ENCODE assay signal across 12 cellular contexts in genomic region chr5:1512541-1513291, GRCh38. TPM values are rescaled to one million over a fixed set of nuclear protein-coding genes. Genes with fewer than 3 reads are reported as not detected.
DNase-seq lines count a peak whose midpoint lies in the region; ATAC-seq and TF ChIP-seq lines count a peak whose summit lies in the region.
"Had no signal": no experiment of that assay in that cellular context is flagged by ENCODE, and none has a peak within 500 bp of the region (broad histone marks: within the 10 kb centered on the region; RNA-seq: fewer than 3 reads in every experiment).

No MANE protein-coding gene starts in this region.

- no peak overlapping the region for H3K4me3 Mint-ChIP-seq in activated CD4-positive, alpha-beta memory T cell treated with anti-CD3 and anti-CD28 coated beads, Interleukin-2, amount 10 ng/mL, durations not matched to agents 7 days and 5 days
- H3K4me3 Mint-ChIP-seq in activated CD4-positive, alpha-beta memory T cell treated with anti-CD3 and anti-CD28 coated beads for 36 hours = no peak overlapping the region
- H3K4me3 Mint-ChIP-seq in activated B cell treated with CpG ODN at 0.5 μM for 24 hours (no peak overlapping the region), memory B cell (no peak overlapping the region), type B pancreatic cell (peak overlapping the region; percentile 31)

- no peaks in the 10 kb centered on the region for H3K9me3 ChIP-seq in BE2C
- H3K9me3 ChIP-seq: BLaER1 had no signal

- no peaks in the 10 kb centered on the region for H3K27me3 ChIP-seq in BE2C
- H3K27me3 ChIP-seq: BLaER1 had no signal

- H3K27ac Mint-ChIP-seq in activated CD4-positive, alpha-beta memory T cell treated with anti-CD3 and anti-CD28 coated beads, Interleukin-2, amount 10 ng/mL, durations not matched to agents 7 days and 5 days = no peak overlapping the region
- no peak overlapping the region for H3K27ac Mint-ChIP-seq in activated CD4-positive, alpha-beta memory T cell treated with anti-CD3 and anti-CD28 coated beads for 36 hours
- H3K27ac Mint-ChIP-seq in activated B cell treated with CpG ODN at 0.5 μM for 24 hours (peak overlapping the region; percentile 41), memory B cell (peak overlapping the region; percentile 79), type B pancreatic cell (no peak overlapping the region)

- ATAC-seq in activated B cell treated with CpG ODN at 0.5 μM for 24 hours (ENCODE audit: low read depth) (no peak), memory B cell (ENCODE audit: low read depth) (no peak)

- H3K4me3 ChIP-seq in BE2C (ENCODE audit: low read depth, low read length) = no peak overlapping the region
- H3K4me3 ChIP-seq: BLaER1 had no signal

- H3K27me3 Mint-ChIP-seq in activated CD4-positive, alpha-beta memory T cell treated with anti-CD3 and anti-CD28 coated beads, Interleukin-2, amount 10 ng/mL, durations not matched to agents 7 days and 5 days = no peaks in the 10 kb centered on the region
- H3K27me3 Mint-ChIP-seq in activated CD4-positive, alpha-beta memory T cell treated with anti-CD3 and anti-CD28 coated beads for 36 hours = no peaks in the 10 kb centered on the region
- no peaks in the 10 kb centered on the region for H3K27me3 Mint-ChIP-seq in activated B cell treated with CpG ODN at 0.5 μM for 24 hours
- H3K27me3 Mint-ChIP-seq in memory B cell = no peaks in the 10 kb centered on the region
- H3K27me3 Mint-ChIP-seq in type B pancreatic cell = no peaks in the 10 kb centered on the region

- intact Hi-C loops in activated CD4-positive, alpha-beta memory T cell treated with anti-CD3 and anti-CD28 coated beads for 36 hours (cut with micrococcal nuclease) = no loop called here
- intact Hi-C loops in activated B cell treated with CpG ODN at 0.5 μM for 24 hours (cut with micrococcal nuclease) = no loop called here

- H3K9me3 Mint-ChIP-seq in activated CD4-positive, alpha-beta memory T cell treated with anti-CD3 and anti-CD28 coated beads, Interleukin-2, amount 10 ng/mL, durations not matched to agents 7 days and 5 days = no peaks in the 10 kb centered on the region
- H3K9me3 Mint-ChIP-seq in activated CD4-positive, alpha-beta memory T cell treated with anti-CD3 and anti-CD28 coated beads for 36 hours = no peaks in the 10 kb centered on the region
- no peaks in the 10 kb centered on the region for H3K9me3 Mint-ChIP-seq in activated B cell treated with CpG ODN at 0.5 μM for 24 hours
- H3K9me3 Mint-ChIP-seq in memory B cell = no peaks in the 10 kb centered on the region
- H3K9me3 Mint-ChIP-seq in type B pancreatic cell = no peaks in the 10 kb centered on the region

- peaks cover 16% of the 10 kb centered on the region for H3K4me1 Mint-ChIP-seq in activated CD4-positive, alpha-beta memory T cell treated with anti-CD3 and anti-CD28 coated beads, Interleukin-2, amount 10 ng/mL, durations not matched to agents 7 days and 5 days
- peaks cover 20% of the 10 kb centered on the region for H3K4me1 Mint-ChIP-seq in activated CD4-positive, alpha-beta memory T cell treated with anti-CD3 and anti-CD28 coated beads for 36 hours (ENCODE audit: low read depth)
- H3K4me1 Mint-ChIP-seq in activated B cell treated with CpG ODN at 0.5 μM for 24 hours = peaks cover 48% of the 10 kb centered on the region
- H3K4me1 Mint-ChIP-seq in memory B cell = peaks cover 22% of the 10 kb centered on the region
- peaks cover 25% of the 10 kb centered on the region for H3K4me1 Mint-ChIP-seq in type B pancreatic cell (ENCODE audit: unreplicated experiment)

- CTCF ChIA-PET in activated CD4-positive, alpha-beta memory T cell treated with anti-CD3 and anti-CD28 coated beads, Interleukin-2, amount 10 ng/mL, durations not matched to agents 7 days and 5 days (lab: Charles Lee) = interaction anchor here (1.1 kb wide), 1 partner anchor 8 kb away, joined by 3 read pairs; no protein-coding TSS in a partner anchor
- CTCF ChIA-PET in activated CD4-positive, alpha-beta memory T cell treated with anti-CD3 and anti-CD28 coated beads for 36 hours (lab: Charles Lee) = interaction anchor here (1.1 to 1.3 kb wide), 2 partner anchors 68 to 132 kb away, joined by 3 to 4 read pairs; no protein-coding TSS in a partner anchor
- CTCF ChIA-PET in activated B cell treated with CpG ODN at 0.5 μM for 24 hours (lab: Charles Lee) = interaction anchor here (1.0 to 2.1 kb wide), 2 partner anchors 9 to 34 kb away, joined by 3 to 11 read pairs; no protein-coding TSS in a partner anchor

- H3K36me3 Mint-ChIP-seq in activated CD4-positive, alpha-beta memory T cell treated with anti-CD3 and anti-CD28 coated beads, Interleukin-2, amount 10 ng/mL, durations not matched to agents 7 days and 5 days (ENCODE audit: low read depth) = peaks cover 10% of the 10 kb centered on the region
- peaks cover 11% of the 10 kb centered on the region for H3K36me3 Mint-ChIP-seq in activated CD4-positive, alpha-beta memory T cell treated with anti-CD3 and anti-CD28 coated beads for 36 hours
- H3K36me3 Mint-ChIP-seq in activated B cell treated with CpG ODN at 0.5 μM for 24 hours (ENCODE audit: low read depth) (peaks cover 70% of the 10 kb centered on the region), memory B cell (peaks cover 12% of the 10 kb centered on the region), type B pancreatic cell (peaks cover 4% of the 10 kb centered on the region)

- no peak for TF ChIP-seq CTCF in activated B cell treated with CpG ODN at 0.5 μM for 24 hours (IDR thresholded peaks at IDR 0.05)
- TF ChIP-seq CTCF in type B pancreatic cell (conservative IDR thresholded peaks at IDR 0.05) = no peak
- TF ChIP-seq CTCF in BE2C (IDR thresholded peaks at IDR 0.05; ENCODE audit: low read depth, low read length) = no peak

- peak; percentile 2 for DNase-seq in activated CD4-positive, alpha-beta memory T cell treated with anti-CD3 and anti-CD28 coated beads, Interleukin-2, amount 10 ng/mL, durations not matched to agents 7 days and 5 days
- DNase-seq in activated CD4-positive, alpha-beta memory T cell treated with anti-CD3 and anti-CD28 coated beads for 36 hours = no peak
- DNase-seq in activated B cell treated with CpG ODN at 0.5 μM for 24 hours (peak; percentile 13), memory B cell (ENCODE audit: low spot score in 2 of 2) (no peak), type B pancreatic cell (ENCODE audit: extremely low spot score, unreplicated experiment) (peak; percentile 64), erythroblast (lab: John Stamatoyannopoulos, UW) (no peak), BE2C (no peak), NK-92 (lab: John Stamatoyannopoulos, UW; ENCODE audit: unreplicated experiment) (no peak)
- DNase-seq: activated naive CD4-positive, alpha-beta T cell treated with Interleukin-2 at 50 U/mL for 16 hours; small intestine; T-helper 9 cell had no signal

- POLR2A ChIA-PET in activated CD4-positive, alpha-beta memory T cell treated with anti-CD3 and anti-CD28 coated beads, Interleukin-2, amount 10 ng/mL, durations not matched to agents 7 days and 5 days (lab: Charles Lee) = no interaction called here
- POLR2A ChIA-PET in activated CD4-positive, alpha-beta memory T cell treated with anti-CD3 and anti-CD28 coated beads for 36 hours (lab: Charles Lee) = no interaction called here
- POLR2A ChIA-PET in activated B cell treated with CpG ODN at 0.5 μM for 24 hours (lab: Charles Lee) = no interaction called here

- peaks cover 20% of the 10 kb centered on the region for H3K36me3 ChIP-seq in BE2C

- H3K4me1 ChIP-seq in BE2C = no peaks in the 10 kb centered on the region

- no peak for TF ChIP-seq POLR2A in erythroblast (IDR thresholded peaks at IDR 0.05; ENCODE audit: low read length)

RNA-seq across cellular contexts. Expression of gene LPCAT1, which starts 11.0 kb away (rescaled TPM):
- 10 to 100 TPM; 68.7 to 71.4 TPM for total RNA-seq in activated CD4-positive, alpha-beta memory T cell treated with anti-CD3 and anti-CD28 coated beads, Interleukin-2, amount 10 ng/mL, durations not matched to agents 7 days and 5 days
- total RNA-seq in activated CD4-positive, alpha-beta memory T cell treated with anti-CD3 and anti-CD28 coated beads for 36 hours = 10 to 100 TPM; 48.4 to 51.4 TPM
- total RNA-seq in activated B cell treated with CpG ODN at 0.5 μM for 24 hours (246 and 269 TPM in 2 replicates), type B pancreatic cell (ENCODE audit: low replicate concordance) (91.6 and 97.1 TPM in 2 replicates)
- polyA plus RNA-seq in BE2C (2012; ENCODE audit: insufficient read depth, insufficient read length, low read depth) = 28.2 TPM

Comparison
In these comparisons a context has a peak if more than half of its experiments do, and no peak if none do; other contexts are left out.
1. DNase-seq: peak in activated CD4-positive, alpha-beta memory T cell treated with anti-CD3 and anti-CD28 coated beads, Interleukin-2, amount 10 ng/mL, durations not matched to agents 7 days and 5 days (single experiment), activated B cell treated with CpG ODN at 0.5 μM for 24 hours (single experiment) and type B pancreatic cell (single experiment); none in activated CD4-positive, alpha-beta memory T cell treated with anti-CD3 and anti-CD28 coated beads for 36 hours (single experiment), memory B cell (0 of 2), erythroblast (0 of 2), BE2C (single experiment) and NK-92 (single experiment).
2. H3K27ac Mint-ChIP-seq: peak in activated B cell treated with CpG ODN at 0.5 μM for 24 hours (single experiment) and memory B cell (single experiment); none in activated CD4-positive, alpha-beta memory T cell treated with anti-CD3 and anti-CD28 coated beads, Interleukin-2, amount 10 ng/mL, durations not matched to agents 7 days and 5 days (single experiment), activated CD4-positive, alpha-beta memory T cell treated with anti-CD3 and anti-CD28 coated beads for 36 hours (single experiment) and type B pancreatic cell (single experiment).